Comparison of ENCODE assay signal across 15 cellular contexts in the genomic region with DNA sequence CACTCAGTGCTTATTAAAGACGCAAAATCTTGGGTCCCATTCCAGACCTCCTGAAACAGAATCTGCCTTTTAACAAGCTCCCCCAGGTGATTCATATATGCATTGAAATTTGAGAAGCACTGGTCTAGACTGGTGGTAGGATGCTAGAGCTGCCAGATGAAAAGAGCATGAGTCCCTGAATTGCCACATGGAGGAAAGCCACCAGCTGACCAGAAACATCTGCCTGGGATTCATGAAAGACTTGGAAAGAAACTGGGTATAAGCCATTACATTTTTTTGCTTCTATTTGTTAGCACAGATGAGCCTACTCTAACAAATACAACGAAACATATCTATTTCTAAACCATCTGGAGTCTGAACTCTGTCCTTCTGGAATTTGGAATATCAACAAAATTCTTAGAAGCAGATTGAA.
DNase-seq lines count a peak whose midpoint lies in the region; ATAC-seq and TF ChIP-seq lines count a peak whose summit lies in the region.
"Had no signal": no experiment of that assay in that cellular context is flagged by ENCODE, and none has a peak within 500 bp of the region (broad histone marks: within the 10 kb centered on the region; RNA-seq: fewer than 3 reads in every experiment).

No MANE protein-coding gene starts in this region.

- H3K27ac ChIP-seq in GM23338 (ENCODE audit: low read depth) (no peak overlapping the region), PC-3 (ENCODE audit: low read length) (no peak overlapping the region), osteoblast (ENCODE audit: low read depth, low read length) (peak overlapping the region; percentile 50), heart left ventricle (no peak overlapping the region), psoas muscle (no peak overlapping the region)

- H3K36me3 ChIP-seq in GM23338 (ENCODE audit: insufficient read depth), result no peaks in the 10 kb centered on the region; the same call in 1 of the 2 replicates
- H3K36me3 ChIP-seq in PC-3 (ENCODE audit: low read depth, low read length), result no peaks in the 10 kb centered on the region
- H3K36me3 ChIP-seq in osteoblast (ENCODE audit: insufficient read depth, low read length), result no peaks in the 10 kb centered on the region
- no peaks in the 10 kb centered on the region for H3K36me3 ChIP-seq in heart left ventricle
- no peaks in the 10 kb centered on the region for H3K36me3 ChIP-seq in psoas muscle (ENCODE audit: insufficient read depth in 1 of 2, low read depth in 1 of 2)

- no peaks in the 10 kb centered on the region for H4K20me1 ChIP-seq in GM23338 (replicated peaks; ENCODE audit: insufficient read depth)
- no peaks in the 10 kb centered on the region for H4K20me1 ChIP-seq in PC-3 (ENCODE audit: low read length)
- no peaks in the 10 kb centered on the region for H4K20me1 ChIP-seq in osteoblast (ENCODE audit: insufficient read depth, low read length)

- H3K4me2 ChIP-seq in GM23338, result no peak overlapping the region
- no peak overlapping the region for H3K4me2 ChIP-seq in PC-3 (ENCODE audit: low read length)
- H3K4me2 ChIP-seq in osteoblast (ENCODE audit: insufficient read depth, low read length), result peak overlapping the region; percentile 5

- 64 to 70% (median 66%) methylated on average over 2 of the region's 2 CpGs for WGBS in heart left ventricle, 4 donors
- WGBS in psoas muscle, 3 donors, result 20 to 25% (median 22%) methylated on average over 2 of the region's 2 CpGs

- DNase-seq in GM23338 (ENCODE audit: low spot score) (no peak), PC-3 (peak; percentile 84), epithelial cell of esophagus (ENCODE audit: low read depth) (peak; percentile 36), osteoblast (ENCODE audit: insufficient read length, low spot score, missing footprints) (no peak), heart left ventricle (no peak), psoas muscle (no peak)
- no peak for DNase-seq in activated CD8-positive, alpha-beta memory T cell treated with anti-CD3 and anti-CD28 coated beads, Interleukin-2, amount 50 U/mL, for 48 hours
- DNase-seq: activated CD4-positive, alpha-beta T cell treated with anti-CD3 and anti-CD28 coated beads for 4 hours; central memory CD4-positive, alpha-beta T cell; left cardiac atrium; NCI-H1417 treated with DMSO at 0.1 percent for 48 hours; trophoblast cell had no signal

- ATAC-seq in GM23338, result no peak
- peak; percentile 96 for ATAC-seq in PC-3
- no peak for ATAC-seq in heart left ventricle
- no peak for ATAC-seq in HG02678 (IDR thresholded peaks at IDR 0.05; ENCODE audit: unreplicated experiment)
- no peak for ATAC-seq in psoas muscle
- ATAC-seq: GM12878 had no signal

- POLR2A ChIA-PET in PC-3 (lab: Charles Lee; ENCODE audit: unreplicated experiment), result no interaction called here

- H3K4me1 ChIP-seq in GM23338 (ENCODE audit: insufficient read depth) (no peaks in the 10 kb centered on the region), PC-3 (ENCODE audit: insufficient read depth, low read length) (peaks cover 10% of the 10 kb centered on the region; the same call in 1 of the 2 replicates), osteoblast (ENCODE audit: insufficient read depth, low read length) (peaks cover 32% of the 10 kb centered on the region), heart left ventricle (peaks cover 0 to 8% (median 0%) of the 10 kb centered on the region in 12 donors), psoas muscle (no peaks in the 10 kb centered on the region)

- no peak overlapping the region for H3K9ac ChIP-seq in PC-3 (ENCODE audit: low read length)

- H3K9me3 ChIP-seq in PC-3 (ENCODE audit: low read length) (no peaks in the 10 kb centered on the region), osteoblast (ENCODE audit: low read depth, low read length) (no peaks in the 10 kb centered on the region), heart left ventricle (no peaks in the 10 kb centered on the region), psoas muscle (no peaks in the 10 kb centered on the region)

- H3K27me3 ChIP-seq in GM23338 (ENCODE audit: insufficient read depth) (no peaks in the 10 kb centered on the region), PC-3 (ENCODE audit: low read length) (no peaks in the 10 kb centered on the region), osteoblast (ENCODE audit: insufficient read depth, low read length) (no peaks in the 10 kb centered on the region), heart left ventricle (no peaks in the 10 kb centered on the region), psoas muscle (ENCODE audit: insufficient read depth in 3 of 3, low read length in 2 of 3) (no peaks in the 10 kb centered on the region)

- BruUV-seq in PC-3 (replicated peaks; lab: Mats Ljungman, UMichigan), result no TSS peak

- H3K4me3 Mint-ChIP-seq in GM23338, result no peak overlapping the region

- no peak overlapping the region for H3K27ac Mint-ChIP-seq in GM23338
- H3K27ac Mint-ChIP-seq: activated T-helper 2 cell treated with anti-CD3 and anti-CD28 coated beads, Interferon-gamma antibody, Interleukin-2, Interleukin-4, amounts not matched to agents 10 μg/mL and 5 μg/mL and 100 μg/mL, durations not matched to agents 14 hours and 24 hours and 36 hours had no signal

- CTCF ChIA-PET in PC-3 (lab: Charles Lee), result no interaction called here

- TF ChIP-seq CTCF in GM23338 (conservative IDR thresholded peaks at IDR 0.05; ENCODE audit: low read depth in 2 of 2) (no peak), PC-3 (conservative IDR thresholded peaks at IDR 0.05; ENCODE audit: low read depth, low read length) (no peak), epithelial cell of esophagus (IDR thresholded peaks at IDR 0.05; ENCODE audit: insufficient read depth, low read depth, low read length, missing control alignments) (no peak), osteoblast (IDR thresholded peaks at IDR 0.05; ENCODE audit: extremely low read depth, low read depth, low read length) (no peak), heart left ventricle (IDR thresholded peaks at IDR 0.05) (no peak), psoas muscle (IDR thresholded peaks at IDR 0.05) (no peak)

- intact Hi-C loops in PC-3 (cut with micrococcal nuclease), result no loop called here
- intact Hi-C loops in heart left ventricle (cut with DNase I), result no loop called here
- intact Hi-C loops in psoas muscle (cut with DNase I), result no loop called here

- no peaks in the 10 kb centered on the region for H3K4me1 Mint-ChIP-seq in GM23338

- peaks cover 2% of the 10 kb centered on the region for H3K27me3 Mint-ChIP-seq in GM23338 (ENCODE audit: insufficient read depth, low read depth, poor library complexity)

- H3F3A ChIP-seq in GM23338 (replicated peaks; ENCODE audit: low read depth), result no peaks in the 10 kb centered on the region
- H3F3A ChIP-seq in PC-3 (ENCODE audit: low read length, unreplicated experiment), result no peaks in the 10 kb centered on the region

- H3K79me2 ChIP-seq in GM23338 (replicated peaks; ENCODE audit: insufficient read depth) (no peaks in the 10 kb centered on the region), PC-3 (ENCODE audit: low read length) (no peaks in the 10 kb centered on the region), osteoblast (ENCODE audit: insufficient read depth, low read length) (no peaks in the 10 kb centered on the region)

- H3K4me3 ChIP-seq in GM23338 (no peak overlapping the region), PC-3 (ENCODE audit: low read length) (no peak overlapping the region), epithelial cell of esophagus (ENCODE audit: low read length) (no peak overlapping the region), osteoblast (ENCODE audit: insufficient read depth, low read length) (no peak overlapping the region), heart left ventricle (no peak overlapping the region), psoas muscle (no peak overlapping the region)
- H3K4me3 ChIP-seq: GM12878 had no signal

- H3K9me3 Mint-ChIP-seq in GM23338, result no peaks in the 10 kb centered on the region
- H3K9me3 Mint-ChIP-seq: activated T-helper 2 cell treated with anti-CD3 and anti-CD28 coated beads, Interferon-gamma antibody, Interleukin-2, Interleukin-4, amounts not matched to agents 10 μg/mL and 5 μg/mL and 100 μg/mL, durations not matched to agents 14 hours and 24 hours and 36 hours had no signal

- TF ChIP-seq POLR2A in heart left ventricle (IDR thresholded peaks at IDR 0.05), result no peak

- no peaks in the 10 kb centered on the region; the same call in 2 of the 3 replicates for H3K36me3 Mint-ChIP-seq in GM23338 (ENCODE audit: low read depth)

- H3K9me2 ChIP-seq in GM23338 (ENCODE audit: insufficient read depth) (peaks cover 35% of the 10 kb centered on the region), PC-3 (replicated peaks; ENCODE audit: low read length) (no peaks in the 10 kb centered on the region)

- H2AFZ ChIP-seq in GM23338, result peak overlapping the region; percentile 74; the same call in 1 of the 2 replicates
- no peak overlapping the region for H2AFZ ChIP-seq in PC-3 (ENCODE audit: low read length)
- no peak overlapping the region for H2AFZ ChIP-seq in osteoblast (ENCODE audit: low read length)

TF ChIP-seq in GM23338, 12 proteins besides CTCF, POLR2A, EP300 and RAD21 (continues in another document):
- no peak for TF ChIP-seq STAT1 (IDR thresholded peaks at IDR 0.05; ENCODE audit: unreplicated experiment)
- TF ChIP-seq EZH2 (IDR thresholded peaks at IDR 0.05; ENCODE audit: low read depth, unreplicated experiment), result no peak
- TF ChIP-seq ZNF331 (CRISPR knock-in tag; IDR thresholded peaks at IDR 0.05; ENCODE audit: low read depth), result no peak
- TF ChIP-seq ZNF114 (CRISPR knock-in tag; IDR thresholded peaks at IDR 0.05), result no peak
- no peak for TF ChIP-seq EZH2phosphoT487 (IDR thresholded peaks at IDR 0.05; ENCODE audit: unreplicated experiment)
- no peak for TF ChIP-seq JUNB (IDR thresholded peaks at IDR 0.05; ENCODE audit: unreplicated experiment)
- no peak for TF ChIP-seq POLR2AphosphoS5 (IDR thresholded peaks at IDR 0.05; ENCODE audit: low read depth)
- no peak for TF ChIP-seq NANOG (IDR thresholded peaks at IDR 0.05; ENCODE audit: borderline replicate concordance)
- TF ChIP-seq CREB1 (CRISPR knock-in tag; IDR thresholded peaks at IDR 0.05; ENCODE audit: low read depth), result no peak

Comparison
In these comparisons a context has a peak if more than half of its experiments do, and no peak if none do; other contexts are left out.
1. DNase-seq: peak in PC-3 (single experiment) and epithelial cell of esophagus (single experiment); none in GM23338 (single experiment), osteoblast (single experiment), heart left ventricle (0 of 5), psoas muscle (0 of 2) and activated CD8-positive, alpha-beta memory T cell treated with anti-CD3 and anti-CD28 coated beads, Interleukin-2, amount 50 U/mL, for 48 hours (single experiment).